Comparison of ENCODE assay signal across 1 cellular context in genomic region chr19:3608079-3608641, GRCh38.
TF ChIP-seq lines count a peak whose summit lies in the region.

No MANE protein-coding gene starts in this region.

TF ChIP-seq in K562, 482 proteins besides CTCF, POLR2A, EP300 and RAD21 (continued from another document):
- TF ChIP-seq, protein P1, sequence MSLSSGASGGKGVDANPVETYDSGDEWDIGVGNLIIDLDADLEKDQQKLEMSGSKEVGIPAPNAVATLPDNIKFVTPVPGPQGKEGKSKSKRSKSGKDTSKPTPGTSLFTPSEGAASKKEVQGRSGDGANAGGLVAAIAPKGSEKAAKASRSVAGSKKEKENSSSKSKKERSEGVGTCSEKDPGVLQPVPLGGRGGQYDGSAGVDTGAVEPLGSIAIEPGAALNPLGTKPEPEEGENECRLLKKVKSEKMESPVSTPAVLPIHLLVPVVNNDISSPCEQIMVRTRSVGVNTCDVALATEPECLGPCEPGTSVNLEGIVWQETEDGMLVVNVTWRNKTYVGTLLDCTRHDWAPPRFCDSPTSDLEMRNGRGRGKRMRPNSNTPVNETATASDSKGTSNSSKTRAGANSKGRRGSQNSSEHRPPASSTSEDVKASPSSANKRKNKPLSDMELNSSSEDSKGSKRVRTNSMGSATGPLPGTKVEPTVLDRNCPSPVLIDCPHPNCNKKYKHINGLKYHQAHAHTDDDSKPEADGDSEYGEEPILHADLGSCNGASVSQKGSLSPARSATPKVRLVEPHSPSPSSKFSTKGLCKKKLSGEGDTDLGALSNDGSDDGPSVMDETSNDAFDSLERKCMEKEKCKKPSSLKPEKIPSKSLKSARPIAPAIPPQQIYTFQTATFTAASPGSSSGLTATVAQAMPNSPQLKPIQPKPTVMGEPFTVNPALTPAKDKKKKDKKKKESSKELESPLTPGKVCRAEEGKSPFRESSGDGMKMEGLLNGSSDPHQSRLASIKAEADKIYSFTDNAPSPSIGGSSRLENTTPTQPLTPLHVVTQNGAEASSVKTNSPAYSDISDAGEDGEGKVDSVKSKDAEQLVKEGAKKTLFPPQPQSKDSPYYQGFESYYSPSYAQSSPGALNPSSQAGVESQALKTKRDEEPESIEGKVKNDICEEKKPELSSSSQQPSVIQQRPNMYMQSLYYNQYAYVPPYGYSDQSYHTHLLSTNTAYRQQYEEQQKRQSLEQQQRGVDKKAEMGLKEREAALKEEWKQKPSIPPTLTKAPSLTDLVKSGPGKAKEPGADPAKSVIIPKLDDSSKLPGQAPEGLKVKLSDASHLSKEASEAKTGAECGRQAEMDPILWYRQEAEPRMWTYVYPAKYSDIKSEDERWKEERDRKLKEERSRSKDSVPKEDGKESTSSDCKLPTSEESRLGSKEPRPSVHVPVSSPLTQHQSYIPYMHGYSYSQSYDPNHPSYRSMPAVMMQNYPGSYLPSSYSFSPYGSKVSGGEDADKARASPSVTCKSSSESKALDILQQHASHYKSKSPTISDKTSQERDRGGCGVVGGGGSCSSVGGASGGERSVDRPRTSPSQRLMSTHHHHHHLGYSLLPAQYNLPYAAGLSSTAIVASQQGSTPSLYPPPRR (CRISPR knock-in tag; IDR thresholded peaks at IDR 0.05; ENCODE audit: borderline replicate concordance), result no peak
- TF ChIP-seq MYNN (IDR thresholded peaks at IDR 0.05) (no peak), MYNN (CRISPR knock-in tag; IDR thresholded peaks at IDR 0.05) (no peak), RNF2 (IDR thresholded peaks at IDR 0.05) (peak; percentile 78; the same call in 1 of the 2 replicates), HNRNPL (IDR thresholded peaks at IDR 0.05; ENCODE audit: low read depth, low read length) (no peak), CREM (IDR thresholded peaks at IDR 0.05; ENCODE audit: low read depth) (peak; percentile 65), SMARCB1 (IDR thresholded peaks at IDR 0.05; ENCODE audit: insufficient read length, low read depth) (no peak), HNRNPLL (IDR thresholded peaks at IDR 0.05; ENCODE audit: low read depth, low read length, poor library complexity, severe bottlenecking) (no peak), ZFP36 (IDR thresholded peaks at IDR 0.05; ENCODE audit: low read depth, low read length, partially characterized antibody) (peak; percentile 31), YBX1 (IDR thresholded peaks at IDR 0.05) (no peak), ZNF347 (CRISPR knock-in tag; IDR thresholded peaks at IDR 0.05; ENCODE audit: low read depth) (no peak), ZSCAN32 (CRISPR knock-in tag; IDR thresholded peaks at IDR 0.05) (no peak), HDAC1 (IDR thresholded peaks at IDR 0.05) (no peak), NR2C1 (IDR thresholded peaks at IDR 0.05) (no peak), NR2C1 (tag; IDR thresholded peaks at IDR 0.05) (peak; percentile 16; the same call in 1 of the 2 replicates), CBX8 (IDR thresholded peaks at IDR 0.05; ENCODE audit: borderline replicate concordance, extremely low read depth, low read depth, low read length, poor library complexity, severe bottlenecking) (no peak), KAT2B (IDR thresholded peaks at IDR 0.05; ENCODE audit: low read depth, low read length) (no peak), NCOR1 (IDR thresholded peaks at IDR 0.05) (peak; percentile 39; the same call in 1 of the 2 replicates), E2F6 (IDR thresholded peaks at IDR 0.05; ENCODE audit: borderline replicate concordance in 1 of 2, extremely low read depth in 1 of 2, insufficient read depth in 1 of 2, insufficient read length in 1 of 2, low read depth in 1 of 2, low read length in 1 of 2, poor library complexity in 1 of 2, severe bottlenecking in 1 of 2) (peak in 1 of 2 experiments; percentile 58), SP1 (CRISPR knock-in tag; IDR thresholded peaks at IDR 0.05) (no peak)
- TF ChIP-seq, protein P2, sequence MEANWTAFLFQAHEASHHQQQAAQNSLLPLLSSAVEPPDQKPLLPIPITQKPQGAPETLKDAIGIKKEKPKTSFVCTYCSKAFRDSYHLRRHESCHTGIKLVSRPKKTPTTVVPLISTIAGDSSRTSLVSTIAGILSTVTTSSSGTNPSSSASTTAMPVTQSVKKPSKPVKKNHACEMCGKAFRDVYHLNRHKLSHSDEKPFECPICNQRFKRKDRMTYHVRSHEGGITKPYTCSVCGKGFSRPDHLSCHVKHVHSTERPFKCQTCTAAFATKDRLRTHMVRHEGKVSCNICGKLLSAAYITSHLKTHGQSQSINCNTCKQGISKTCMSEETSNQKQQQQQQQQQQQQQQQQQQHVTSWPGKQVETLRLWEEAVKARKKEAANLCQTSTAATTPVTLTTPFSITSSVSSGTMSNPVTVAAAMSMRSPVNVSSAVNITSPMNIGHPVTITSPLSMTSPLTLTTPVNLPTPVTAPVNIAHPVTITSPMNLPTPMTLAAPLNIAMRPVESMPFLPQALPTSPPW (CRISPR knock-in tag; IDR thresholded peaks at IDR 0.05), result no peak
- TF ChIP-seq, protein P3, sequence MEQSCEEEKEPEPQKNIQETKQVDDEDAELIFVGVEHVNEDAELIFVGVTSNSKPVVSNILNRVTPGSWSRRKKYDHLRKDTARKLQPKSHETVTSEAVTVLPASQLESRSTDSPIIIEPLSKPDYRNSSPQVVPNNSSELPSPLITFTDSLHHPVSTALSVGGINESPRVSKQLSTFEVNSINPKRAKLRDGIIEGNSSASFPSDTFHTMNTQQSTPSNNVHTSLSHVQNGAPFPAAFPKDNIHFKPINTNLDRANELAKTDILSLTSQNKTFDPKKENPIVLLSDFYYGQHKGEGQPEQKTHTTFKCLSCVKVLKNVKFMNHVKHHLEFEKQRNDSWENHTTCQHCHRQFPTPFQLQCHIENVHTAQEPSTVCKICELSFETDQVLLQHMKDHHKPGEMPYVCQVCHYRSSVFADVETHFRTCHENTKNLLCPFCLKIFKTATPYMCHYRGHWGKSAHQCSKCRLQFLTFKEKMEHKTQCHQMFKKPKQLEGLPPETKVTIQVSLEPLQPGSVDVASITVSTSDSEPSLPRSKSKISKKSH (CRISPR knock-in tag; IDR thresholded peaks at IDR 0.05), result no peak
- TF ChIP-seq, protein P4, sequence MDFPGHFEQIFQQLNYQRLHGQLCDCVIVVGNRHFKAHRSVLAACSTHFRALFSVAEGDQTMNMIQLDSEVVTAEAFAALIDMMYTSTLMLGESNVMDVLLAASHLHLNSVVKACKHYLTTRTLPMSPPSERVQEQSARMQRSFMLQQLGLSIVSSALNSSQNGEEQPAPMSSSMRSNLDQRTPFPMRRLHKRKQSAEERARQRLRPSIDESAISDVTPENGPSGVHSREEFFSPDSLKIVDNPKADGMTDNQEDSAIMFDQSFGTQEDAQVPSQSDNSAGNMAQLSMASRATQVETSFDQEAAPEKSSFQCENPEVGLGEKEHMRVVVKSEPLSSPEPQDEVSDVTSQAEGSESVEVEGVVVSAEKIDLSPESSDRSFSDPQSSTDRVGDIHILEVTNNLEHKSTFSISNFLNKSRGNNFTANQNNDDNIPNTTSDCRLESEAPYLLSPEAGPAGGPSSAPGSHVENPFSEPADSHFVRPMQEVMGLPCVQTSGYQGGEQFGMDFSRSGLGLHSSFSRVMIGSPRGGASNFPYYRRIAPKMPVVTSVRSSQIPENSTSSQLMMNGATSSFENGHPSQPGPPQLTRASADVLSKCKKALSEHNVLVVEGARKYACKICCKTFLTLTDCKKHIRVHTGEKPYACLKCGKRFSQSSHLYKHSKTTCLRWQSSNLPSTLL (IDR thresholded peaks at IDR 0.05), result no peak
- TF ChIP-seq, protein P5, sequence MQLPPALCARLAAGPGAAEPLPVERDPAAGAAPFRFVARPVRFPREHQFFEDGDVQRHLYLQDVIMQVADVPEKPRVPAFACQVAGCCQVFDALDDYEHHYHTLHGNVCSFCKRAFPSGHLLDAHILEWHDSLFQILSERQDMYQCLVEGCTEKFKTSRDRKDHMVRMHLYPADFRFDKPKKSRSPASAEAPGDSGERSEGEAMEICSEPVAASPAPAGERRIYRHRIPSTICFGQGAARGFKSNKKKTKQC (CRISPR knock-in tag; IDR thresholded peaks at IDR 0.05), result no peak
